ENCODE assay signal across 8 cellular contexts in the genomic region with DNA sequence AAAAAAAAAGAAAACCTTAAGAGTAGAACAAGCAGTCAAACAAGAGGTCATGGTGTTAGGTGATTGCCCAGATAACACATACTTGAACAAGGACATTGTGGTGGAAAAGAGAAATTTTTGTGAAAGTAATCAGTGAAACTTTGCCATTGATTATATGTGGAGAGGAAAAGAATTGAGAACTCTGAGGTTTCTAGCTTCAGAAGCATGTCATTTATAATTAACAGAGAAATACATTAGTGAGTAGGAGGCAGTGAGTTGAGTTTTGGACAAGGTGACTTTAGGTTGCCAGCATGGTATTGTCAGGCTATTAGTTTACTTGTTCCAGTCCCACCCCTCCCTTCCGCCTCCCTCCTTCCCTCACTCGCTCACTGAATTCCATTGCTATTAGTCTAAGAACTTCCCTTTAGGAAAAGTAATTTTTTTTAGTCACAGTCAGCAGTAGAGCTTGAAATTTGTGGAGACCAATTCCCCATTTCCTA. TPM values are rescaled to one million over a fixed set of nuclear protein-coding genes. Genes with fewer than 3 reads are reported as not detected.
A peak's percentile ranks its signal among the peaks of the same experiment; 100 is the strongest.
DNase-seq lines count a peak whose midpoint lies in the region; ATAC-seq and TF ChIP-seq lines count a peak whose summit lies in the region.

No MANE protein-coding gene starts in this region.

- POLR2A ChIA-PET in BJ (lab: Charles Lee), result interaction anchor here (0.6 kb wide), 2 partner anchors 300 to 308 kb away, joined by 3 to 8 read pairs; no protein-coding TSS in a partner anchor
- POLR2A ChIA-PET in HEK293 (lab: Yijun Ruan, JAX), result interaction anchor here (1.1 kb wide), 1 partner anchor 10 kb away, joined by 5 read pairs; no protein-coding TSS in a partner anchor
- POLR2A ChIA-PET in GM10248 (lab: Yijun Ruan, JAX), result no interaction called here

- H3K36me3 ChIP-seq in BJ (ENCODE audit: control insufficient read depth, insufficient read depth, low read length) (no peaks in the 10 kb centered on the region), HEK293 (ENCODE audit: control insufficient read depth in 2 of 2, insufficient read depth in 1 of 2, low read length in 2 of 2) (no peaks in the 10 kb centered on the region)

- peaks cover 0 to 8% of the 10 kb centered on the region in 2 donors for H3K9me3 Mint-ChIP-seq in activated naive CD4-positive, alpha-beta T cell treated with anti-CD3 and anti-CD28 coated beads, Interleukin-2, amount 50 U/mL, for 72 hours

- peaks cover 40% of the 10 kb centered on the region for H3K4me1 ChIP-seq in HEK293 (ENCODE audit: control insufficient read depth, insufficient read depth, low read length)

- H3K27me3 ChIP-seq in BJ (ENCODE audit: control insufficient read depth, insufficient read depth, low read length), result no peaks in the 10 kb centered on the region

- H3K4me3 ChIP-seq in BJ (ENCODE audit: low read depth, low read length), result no peak overlapping the region
- no peak overlapping the region for H3K4me3 ChIP-seq in HEK293 (ENCODE audit: low read depth, low read length)

- H3K36me3 Mint-ChIP-seq in activated naive CD4-positive, alpha-beta T cell treated with anti-CD3 and anti-CD28 coated beads, Interleukin-2, amount 50 U/mL, for 72 hours, result peaks cover 12 to 36% of the 10 kb centered on the region in 2 donors

- no peak for ATAC-seq in activated naive CD4-positive, alpha-beta T cell treated with anti-CD3 and anti-CD28 coated beads, Interleukin-2, amount 50 U/mL, for 72 hours
- ATAC-seq in GM21528 (IDR thresholded peaks at IDR 0.05; ENCODE audit: low FRiP score, unreplicated experiment), result no peak

- DNase-seq in BJ (ENCODE audit: low read depth), result peak; percentile 60
- DNase-seq in activated naive CD4-positive, alpha-beta T cell treated with anti-CD3 and anti-CD28 coated beads, Interleukin-2, amount 50 U/mL, for 72 hours (ENCODE audit: low spot score in 2 of 2), result no peak
- DNase-seq in kidney glomerular epithelial cell (lab: John Stamatoyannopoulos, UW), result peak; percentile 87
- no peak for DNase-seq in COLO829 (ENCODE audit: low spot score)
- DNase-seq in GM10248 (ENCODE audit: extremely low spot score), result no peak
- DNase-seq in stimulated activated CD4-positive, alpha-beta T cell treated with anti-CD3 and anti-CD28 coated beads, Interleukin-12 subunit alpha, Interleukin-12 subunit beta, amount 100 ng/mL, for 4 hours, result no peak

- TF ChIP-seq CTCF in BJ (IDR thresholded peaks at IDR 0.05; ENCODE audit: insufficient read depth, low read depth, low read length), result no peak
- TF ChIP-seq CTCF in HEK293 (tag by site-specific recombination; IDR thresholded peaks at IDR 0.05), result no peak
- no peak for TF ChIP-seq CTCF in GM10248 (IDR thresholded peaks at IDR 0.05; ENCODE audit: control extremely low read depth, extremely low read depth, low read depth, missing control alignments)

- H3K9me3 ChIP-seq in HEK293 (ENCODE audit: control insufficient read depth, insufficient read depth, low read depth, low read length), result no peaks in the 10 kb centered on the region

- H3K27ac Mint-ChIP-seq in activated naive CD4-positive, alpha-beta T cell treated with anti-CD3 and anti-CD28 coated beads, Interleukin-2, amount 50 U/mL, for 72 hours, result peak overlapping the region; percentile 91 to 100

- no peak overlapping the region for H3K27ac ChIP-seq in HEK293 (ENCODE audit: extremely low read depth, low read depth, low read length)

- CTCF ChIA-PET in BJ (lab: Yijun Ruan, JAX), result interaction anchor here (1.0 to 1.1 kb wide), 2 partner anchors 57 to 255 kb away, joined by 3 read pairs; no protein-coding TSS in a partner anchor
- CTCF ChIA-PET in HEK293 (lab: Yijun Ruan, JAX), result interaction anchor here (0.6 kb wide), 1 partner anchor 184 kb away, joined by 3 read pairs; no protein-coding TSS in a partner anchor
- CTCF ChIA-PET in GM10248 (lab: Yijun Ruan, JAX), result interaction anchor here (1.4 to 4.1 kb wide), 2 partner anchors 10 to 99 kb away, joined by 3 to 23 read pairs; no protein-coding TSS in a partner anchor

TF ChIP-seq in HEK293, 187 proteins besides CTCF, POLR2A, EP300 and RAD21:
- no peak for TF ChIP-seq ZNF426 (tag by site-specific recombination; IDR thresholded peaks at IDR 0.05)
- TF ChIP-seq, protein P1, sequence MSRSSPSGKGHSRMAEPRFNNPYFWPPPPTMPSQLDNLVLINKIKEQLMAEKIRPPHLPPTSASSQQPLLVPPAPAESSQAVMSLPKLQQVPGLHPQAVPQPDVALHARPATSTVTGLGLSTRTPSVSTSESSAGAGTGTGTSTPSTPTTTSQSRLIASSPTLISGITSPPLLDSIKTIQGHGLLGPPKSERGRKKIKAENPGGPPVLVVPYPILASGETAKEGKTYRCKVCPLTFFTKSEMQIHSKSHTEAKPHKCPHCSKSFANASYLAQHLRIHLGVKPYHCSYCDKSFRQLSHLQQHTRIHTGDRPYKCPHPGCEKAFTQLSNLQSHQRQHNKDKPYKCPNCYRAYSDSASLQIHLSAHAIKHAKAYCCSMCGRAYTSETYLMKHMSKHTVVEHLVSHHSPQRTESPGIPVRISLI (tag by site-specific recombination; IDR thresholded peaks at IDR 0.05), result no peak
- no peak for TF ChIP-seq RBAK (tag by site-specific recombination; IDR thresholded peaks at IDR 0.05)
- TF ChIP-seq ZNF514 (tag by site-specific recombination; IDR thresholded peaks at IDR 0.05), result no peak
- TF ChIP-seq WT1 (tag by site-specific recombination; IDR thresholded peaks at IDR 0.05), result 0 out of 2 replicates have a peak, but pooled peaks have one; percentile 12
- no peak for TF ChIP-seq ZFHX2 (tag by site-specific recombination; conservative IDR thresholded peaks at IDR 0.05)
- TF ChIP-seq KLF8 (tag by site-specific recombination; IDR thresholded peaks at IDR 0.05), result no peak
- TF ChIP-seq ZNF776 (tag by site-specific recombination; IDR thresholded peaks at IDR 0.05; ENCODE audit: borderline replicate concordance), result no peak
- no peak for TF ChIP-seq ZNF341 (tag by site-specific recombination; IDR thresholded peaks at IDR 0.05; ENCODE audit: low read depth)
- TF ChIP-seq ZNF785 (tag by site-specific recombination; IDR thresholded peaks at IDR 0.05), result no peak
- TF ChIP-seq ZNF354C (tag by site-specific recombination; IDR thresholded peaks at IDR 0.05; ENCODE audit: borderline replicate concordance, low read depth), result no peak
- TF ChIP-seq, protein P2, sequence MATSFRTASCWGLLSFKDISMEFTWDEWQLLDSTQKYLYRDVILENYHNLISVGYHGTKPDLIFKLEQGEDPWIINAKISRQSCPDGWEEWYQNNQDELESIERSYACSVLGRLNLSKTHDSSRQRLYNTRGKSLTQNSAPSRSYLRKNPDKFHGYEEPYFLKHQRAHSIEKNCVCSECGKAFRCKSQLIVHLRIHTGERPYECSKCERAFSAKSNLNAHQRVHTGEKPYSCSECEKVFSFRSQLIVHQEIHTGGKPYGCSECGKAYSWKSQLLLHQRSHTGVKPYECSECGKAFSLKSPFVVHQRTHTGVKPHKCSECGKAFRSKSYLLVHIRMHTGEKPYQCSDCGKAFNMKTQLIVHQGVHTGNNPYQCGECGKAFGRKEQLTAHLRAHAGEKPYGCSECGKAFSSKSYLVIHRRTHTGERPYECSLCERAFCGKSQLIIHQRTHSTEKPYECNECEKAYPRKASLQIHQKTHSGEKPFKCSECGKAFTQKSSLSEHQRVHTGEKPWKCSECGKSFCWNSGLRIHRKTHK (tag by site-specific recombination; IDR thresholded peaks at IDR 0.05), result no peak
- TF ChIP-seq ZBTB7A (tag by site-specific recombination; IDR thresholded peaks at IDR 0.05; ENCODE audit: low read depth), result no peak
- TF ChIP-seq ZNF664 (tag by site-specific recombination; IDR thresholded peaks at IDR 0.05), result no peak
- TF ChIP-seq PRDM1 (tag by site-specific recombination; IDR thresholded peaks at IDR 0.05), result peak; percentile 92
- TF ChIP-seq ZNF221 (tag by site-specific recombination; IDR thresholded peaks at IDR 0.05; ENCODE audit: borderline replicate concordance), result no peak
- peak; percentile 44 for TF ChIP-seq ZNF366 (tag by site-specific recombination; conservative IDR thresholded peaks at IDR 0.05)
- no peak for TF ChIP-seq ZNF707 (tag by site-specific recombination; IDR thresholded peaks at IDR 0.05)
- TF ChIP-seq, protein P3, sequence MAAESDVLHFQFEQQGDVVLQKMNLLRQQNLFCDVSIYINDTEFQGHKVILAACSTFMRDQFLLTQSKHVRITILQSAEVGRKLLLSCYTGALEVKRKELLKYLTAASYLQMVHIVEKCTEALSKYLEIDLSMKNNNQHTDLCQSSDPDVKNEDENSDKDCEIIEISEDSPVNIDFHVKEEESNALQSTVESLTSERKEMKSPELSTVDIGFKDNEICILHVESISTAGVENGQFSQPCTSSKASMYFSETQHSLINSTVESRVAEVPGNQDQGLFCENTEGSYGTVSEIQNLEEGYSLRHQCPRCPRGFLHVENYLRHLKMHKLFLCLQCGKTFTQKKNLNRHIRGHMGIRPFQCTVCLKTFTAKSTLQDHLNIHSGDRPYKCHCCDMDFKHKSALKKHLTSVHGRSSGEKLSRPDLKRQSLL (tag by site-specific recombination; IDR thresholded peaks at IDR 0.05), result no peak
- no peak for TF ChIP-seq ZNF138 (tag by site-specific recombination; IDR thresholded peaks at IDR 0.05; ENCODE audit: borderline replicate concordance)

RNA-seq across cellular contexts. Expression of a gene that starts 17.2 kb away (rescaled TPM):
- polyA plus RNA-seq in BJ (2011; rRNA removed), result 23.9 and 41.0 TPM in 2 replicates
- polyA minus RNA-seq in BJ (2011; rRNA and poly(A)+ RNA removed), result 22.6 and 31.3 TPM in 2 replicates
- total RNA-seq in activated naive CD4-positive, alpha-beta T cell treated with anti-CD3 and anti-CD28 coated beads, Interleukin-2, amount 50 U/mL, for 72 hours, result 10 to 100 TPM; 88.0 to 98.2 TPM

Comparison
In these comparisons a context has a peak if more than half of its experiments do, and no peak if none do; other contexts are left out.
1. DNase-seq: peak in BJ (single experiment) and kidney glomerular epithelial cell (single experiment); none in activated naive CD4-positive, alpha-beta T cell treated with anti-CD3 and anti-CD28 coated beads, Interleukin-2, amount 50 U/mL, for 72 hours (0 of 2), COLO829 (single experiment), GM10248 (single experiment) and stimulated activated CD4-positive, alpha-beta T cell treated with anti-CD3 and anti-CD28 coated beads, Interleukin-12 subunit alpha, Interleukin-12 subunit beta, amount 100 ng/mL, for 4 hours (single experiment).